Comparison of ENCODE assay signal across 2 cellular contexts in the genomic region with DNA sequence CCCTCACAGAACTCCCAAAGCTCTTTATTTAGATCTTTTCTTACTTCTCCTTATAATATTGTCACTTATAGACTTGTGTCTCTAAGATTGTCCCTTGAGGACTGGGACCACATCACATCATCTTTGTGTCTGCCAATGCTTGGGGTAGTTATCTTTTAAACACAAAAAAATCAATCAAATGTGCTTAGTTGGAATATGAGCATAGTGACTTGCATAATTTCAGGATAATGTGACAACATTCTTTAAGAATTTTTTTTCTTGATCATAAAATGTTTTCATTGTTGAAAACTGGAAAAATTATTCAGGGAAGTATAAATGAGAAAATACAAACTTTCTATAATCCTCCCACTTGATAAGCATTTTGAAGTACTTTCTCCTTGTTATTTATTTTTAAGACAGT.
TF ChIP-seq lines count a peak whose summit lies in the region.

No MANE protein-coding gene starts in this region.

TF ChIP-seq in IMR-90, 13 proteins besides CTCF, POLR2A, EP300 and RAD21:
- TF ChIP-seq CEBPB (IDR thresholded peaks at IDR 0.05; ENCODE audit: low read depth, low read length) = no peak
- TF ChIP-seq NFE2L2 (IDR thresholded peaks at IDR 0.05; ENCODE audit: low read depth, low read length) = peak; percentile 63; the same call in 1 of the 2 replicates

TF ChIP-seq in K562, 482 proteins besides CTCF, POLR2A, EP300 and RAD21:
- TF ChIP-seq PHF8 (IDR thresholded peaks at IDR 0.05; ENCODE audit: borderline replicate concordance, low read length) (no peak), MAFG (tag; conservative IDR thresholded peaks at IDR 0.05) (0 out of 2 replicates have a peak, but pooled peaks have one; percentile 29)
TF ChIP-seq in K562: peak in this region for 1.
